Comparison of ENCODE assay signal across 16 cellular contexts in genomic region chr2:105380432-105381118, GRCh38. TPM values are rescaled to one million over a fixed set of nuclear protein-coding genes. Genes with fewer than 3 reads are reported as not detected.
DNase-seq lines count a peak whose midpoint lies in the region; ATAC-seq and TF ChIP-seq lines count a peak whose summit lies in the region.
"Had no signal": no experiment of that assay in that cellular context is flagged by ENCODE, and none has a peak within 500 bp of the region (broad histone marks: within the 10 kb centered on the region; RNA-seq: fewer than 3 reads in every experiment).

No MANE protein-coding gene starts in this region.

- H3K4me2 ChIP-seq in PC-9: peak overlapping the region; percentile 29
- H3K4me2 ChIP-seq: KMS-11 had no signal

- H3K36me3 Mint-ChIP-seq in chondrocyte (ENCODE audit: low read depth): peaks cover 49% of the 10 kb centered on the region
- no peaks in the 10 kb centered on the region for H3K36me3 Mint-ChIP-seq in stimulated activated effector memory CD8-positive, alpha-beta T cell treated with anti-CD3 and anti-CD28 coated beads, Interleukin-12 subunit alpha, Interleukin-12 subunit beta, amount 100 ng/mL, for 72 hours

- peaks cover 13% of the 10 kb centered on the region for H4K20me1 ChIP-seq in PC-9 (ENCODE audit: insufficient read depth)

- 53% methylated on average over 10 of the region's 10 CpGs for whole genome bisulfite sequencing in thymus

- H3K27me3 Mint-ChIP-seq in chondrocyte (ENCODE audit: low read depth): no peaks in the 10 kb centered on the region
- H3K27me3 Mint-ChIP-seq: CD4-positive, alpha-beta memory T cell had no signal

- H3F3A ChIP-seq in PC-9 (ENCODE audit: insufficient read depth, low read depth): peaks cover 83% of the 10 kb centered on the region

- no peak overlapping the region for H3K4me3 Mint-ChIP-seq in chondrocyte (ENCODE audit: unreplicated experiment)
- H3K4me3 Mint-ChIP-seq in stimulated activated effector memory CD8-positive, alpha-beta T cell treated with anti-CD3 and anti-CD28 coated beads, Interleukin-12 subunit alpha, Interleukin-12 subunit beta, amount 100 ng/mL, for 72 hours: no peak overlapping the region

- H3K36me3 ChIP-seq in PC-9 (ENCODE audit: low read depth) (peaks cover 92% of the 10 kb centered on the region), thymus (ENCODE audit: control insufficient read depth, insufficient read depth) (peaks cover 39% of the 10 kb centered on the region)

- H2AFZ ChIP-seq in PC-9: no peak overlapping the region
- H2AFZ ChIP-seq: parathyroid adenoma had no signal

- CTCF ChIA-PET in PC-9 (lab: Charles Lee): no interaction called here

- peaks cover 43% of the 10 kb centered on the region for H3K4me1 ChIP-seq in PC-9 (replicated peaks; ENCODE audit: insufficient read depth)
- H3K4me1 ChIP-seq in thymus (ENCODE audit: control insufficient read depth, insufficient read depth, low read length): no peaks in the 10 kb centered on the region
- H3K4me1 ChIP-seq: body of pancreas, parathyroid adenoma had no signal

- H3K79me2 ChIP-seq in PC-9 (ENCODE audit: low read depth): peaks cover 92% of the 10 kb centered on the region
- H3K79me2 ChIP-seq: parathyroid adenoma had no signal

- DNase-seq in PC-9 (no peak), chondrocyte (ENCODE audit: low spot score) (peak; percentile 39), lung microvascular endothelial cell (ENCODE audit: low read depth in 2 of 2) (peak; percentile 48 to 78)
- no peak for DNase-seq in stimulated activated CD4-positive, alpha-beta T cell treated with anti-CD3 and anti-CD28 coated beads, Interleukin-2, amount 100 ng/mL, for 24 hours
- DNase-seq in stimulated activated effector memory CD8-positive, alpha-beta T cell treated with anti-CD3 and anti-CD28 coated beads, Interleukin-12 subunit alpha, Interleukin-12 subunit beta, amount 100 ng/mL, for 72 hours (ENCODE audit: low spot score in 2 of 2): no peak
- DNase-seq: activated CD8-positive, alpha-beta memory T cell treated with anti-CD3 and anti-CD28 coated beads, Interleukin-2, amount 50 U/mL, for 48 hours; body of pancreas; CD4-positive, alpha-beta memory T cell; foreskin fibroblast had no signal

- no peak for ATAC-seq in GM19324 (IDR thresholded peaks at IDR 0.05; ENCODE audit: low FRiP score, unreplicated experiment)
- no peak for ATAC-seq in GM18861 (IDR thresholded peaks at IDR 0.05; ENCODE audit: unreplicated experiment)
- ATAC-seq in stimulated activated effector memory CD8-positive, alpha-beta T cell treated with anti-CD3 and anti-CD28 coated beads, Interleukin-12 subunit alpha, Interleukin-12 subunit beta, amount 100 ng/mL, for 72 hours: no peak
- ATAC-seq: body of pancreas, HCT116 had no signal

- H3K4me3 ChIP-seq in PC-9 (no peak overlapping the region), thymus (ENCODE audit: low read length) (no peak overlapping the region)
- H3K4me3 ChIP-seq: body of pancreas had no signal

- no peaks in the 10 kb centered on the region for H3K27me3 ChIP-seq in PC-9 (ENCODE audit: insufficient read depth, low read depth)
- no peaks in the 10 kb centered on the region for H3K27me3 ChIP-seq in thymus (ENCODE audit: control insufficient read depth, insufficient read depth)
- H3K27me3 ChIP-seq: body of pancreas had no signal

- BruUV-seq in PC-9 (replicated peaks; lab: Mats Ljungman, UMichigan): no TSS peak

- H3K27ac ChIP-seq in PC-9 (peak overlapping the region; percentile 67), thymus (ENCODE audit: low read depth) (peak overlapping the region; percentile 70)
- H3K27ac ChIP-seq: body of pancreas, KMS-11, parathyroid adenoma had no signal

- peaks cover 67% of the 10 kb centered on the region for H3K4me1 Mint-ChIP-seq in chondrocyte (ENCODE audit: low read depth)
- no peaks in the 10 kb centered on the region for H3K4me1 Mint-ChIP-seq in stimulated activated effector memory CD8-positive, alpha-beta T cell treated with anti-CD3 and anti-CD28 coated beads, Interleukin-12 subunit alpha, Interleukin-12 subunit beta, amount 100 ng/mL, for 72 hours
- H3K4me1 Mint-ChIP-seq: CD4-positive, alpha-beta memory T cell had no signal

- intact Hi-C loops in PC-9 (cut with micrococcal nuclease; ENCODE audit: unreplicated experiment): loop anchor here (2.0 kb wide), 1 partner anchor 16 kb away; no protein-coding TSS in a partner anchor

- H3K9me3 ChIP-seq in PC-9 (ENCODE audit: insufficient read depth, low read depth): 0 out of 2 replicates have a peak, but pooled peaks cover 3% of the 10 kb centered on the region
- no peaks in the 10 kb centered on the region for H3K9me3 ChIP-seq in thymus (ENCODE audit: control insufficient read depth)
- H3K9me3 ChIP-seq: body of pancreas had no signal

- POLR2A ChIA-PET in PC-9 (lab: Charles Lee; ENCODE audit: unreplicated experiment): interaction anchor here (0.5 to 1.0 kb wide), 5 partner anchors 13 to 50 kb away, joined by 3 to 52 read pairs (median 5); partner anchors contain the start of gene FHL2

- TF ChIP-seq CTCF in PC-9 (conservative IDR thresholded peaks at IDR 0.05) (no peak), chondrocyte (IDR thresholded peaks at IDR 0.05) (no peak)

- H3K9me2 ChIP-seq in PC-9 (ENCODE audit: insufficient read depth): no peaks in the 10 kb centered on the region

- no peaks in the 10 kb centered on the region for H3K9me3 Mint-ChIP-seq in chondrocyte (ENCODE audit: low read depth)
- H3K9me3 Mint-ChIP-seq in stimulated activated effector memory CD8-positive, alpha-beta T cell treated with anti-CD3 and anti-CD28 coated beads, Interleukin-12 subunit alpha, Interleukin-12 subunit beta, amount 100 ng/mL, for 72 hours: no peaks in the 10 kb centered on the region
- H3K9me3 Mint-ChIP-seq: CD4-positive, alpha-beta memory T cell had no signal

- H3K27ac Mint-ChIP-seq in chondrocyte (ENCODE audit: unreplicated experiment): peak overlapping the region; percentile 94
- H3K27ac Mint-ChIP-seq in stimulated activated effector memory CD8-positive, alpha-beta T cell treated with anti-CD3 and anti-CD28 coated beads, Interleukin-12 subunit alpha, Interleukin-12 subunit beta, amount 100 ng/mL, for 72 hours: no peak overlapping the region

RNA-seq across cellular contexts. Expression of gene FHL2, which starts 18.3 kb away (rescaled TPM):
- 109 and 117 TPM in 2 replicates for total RNA-seq in PC-9 (2021)
- 63.6 to 104 TPM (median 97.3 TPM) in 3 replicates for total RNA-seq in chondrocyte
- 31.4 and 32.9 TPM in 2 replicates for total RNA-seq in lung microvascular endothelial cell
- polyA plus RNA-seq in thymus: 49.2 TPM
- total RNA-seq: OCI-LY7 had no signal

RNA-seq across cellular contexts. Expression of gene C2orf49, which starts 43.2 kb away (rescaled TPM):
- 16.2 and 19.8 TPM in 2 replicates for total RNA-seq in PC-9 (2021)
- total RNA-seq in chondrocyte: 14.9 to 15.3 TPM (median 14.9 TPM) in 3 replicates
- 7.6 and 11.7 TPM in 2 replicates for total RNA-seq in lung microvascular endothelial cell
- polyA plus RNA-seq in thymus: 11.1 TPM

RNA-seq across cellular contexts. Expression of gene TGFBRAP1, which starts 51.0 kb away (rescaled TPM):
- total RNA-seq in PC-9 (2021): 11.4 and 16.7 TPM in 2 replicates
- total RNA-seq in chondrocyte: 18.3 to 21.4 TPM (median 18.5 TPM) in 3 replicates
- total RNA-seq in lung microvascular endothelial cell: 32.7 and 64.1 TPM in 2 replicates
- polyA plus RNA-seq in thymus: 6.1 TPM

Comparison
In these comparisons a context has a peak if more than half of its experiments do, and no peak if none do; other contexts are left out.
1. DNase-seq: peak in chondrocyte (single experiment) and lung microvascular endothelial cell (2 of 2); none in PC-9 (0 of 2), stimulated activated CD4-positive, alpha-beta T cell treated with anti-CD3 and anti-CD28 coated beads, Interleukin-2, amount 100 ng/mL, for 24 hours (0 of 2) and stimulated activated effector memory CD8-positive, alpha-beta T cell treated with anti-CD3 and anti-CD28 coated beads, Interleukin-12 subunit alpha, Interleukin-12 subunit beta, amount 100 ng/mL, for 72 hours (0 of 2).